In the genomic region with DNA sequence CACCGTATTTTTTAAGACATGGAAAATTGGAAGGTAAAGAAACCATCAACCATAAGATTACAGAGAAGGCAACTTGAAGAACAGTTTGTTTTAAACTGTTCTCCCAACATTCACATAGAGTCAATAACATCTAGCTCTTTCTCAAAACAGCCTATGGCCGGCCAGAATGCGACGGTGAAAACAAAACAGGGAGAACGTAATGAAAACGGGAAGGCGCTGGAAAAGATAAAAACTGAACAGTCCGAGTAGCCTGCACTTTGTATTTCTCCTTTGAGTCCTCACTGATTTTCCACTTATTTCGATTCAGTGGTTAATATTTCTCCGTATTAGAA, we compare ENCODE assay signal across 1 cellular context.
TF ChIP-seq lines count a peak whose summit lies in the region.

No MANE protein-coding gene starts in this region.

TF ChIP-seq in GM12878, 131 proteins besides CTCF, POLR2A, EP300 and RAD21 (continued from another document):
- TF ChIP-seq, protein P1, sequence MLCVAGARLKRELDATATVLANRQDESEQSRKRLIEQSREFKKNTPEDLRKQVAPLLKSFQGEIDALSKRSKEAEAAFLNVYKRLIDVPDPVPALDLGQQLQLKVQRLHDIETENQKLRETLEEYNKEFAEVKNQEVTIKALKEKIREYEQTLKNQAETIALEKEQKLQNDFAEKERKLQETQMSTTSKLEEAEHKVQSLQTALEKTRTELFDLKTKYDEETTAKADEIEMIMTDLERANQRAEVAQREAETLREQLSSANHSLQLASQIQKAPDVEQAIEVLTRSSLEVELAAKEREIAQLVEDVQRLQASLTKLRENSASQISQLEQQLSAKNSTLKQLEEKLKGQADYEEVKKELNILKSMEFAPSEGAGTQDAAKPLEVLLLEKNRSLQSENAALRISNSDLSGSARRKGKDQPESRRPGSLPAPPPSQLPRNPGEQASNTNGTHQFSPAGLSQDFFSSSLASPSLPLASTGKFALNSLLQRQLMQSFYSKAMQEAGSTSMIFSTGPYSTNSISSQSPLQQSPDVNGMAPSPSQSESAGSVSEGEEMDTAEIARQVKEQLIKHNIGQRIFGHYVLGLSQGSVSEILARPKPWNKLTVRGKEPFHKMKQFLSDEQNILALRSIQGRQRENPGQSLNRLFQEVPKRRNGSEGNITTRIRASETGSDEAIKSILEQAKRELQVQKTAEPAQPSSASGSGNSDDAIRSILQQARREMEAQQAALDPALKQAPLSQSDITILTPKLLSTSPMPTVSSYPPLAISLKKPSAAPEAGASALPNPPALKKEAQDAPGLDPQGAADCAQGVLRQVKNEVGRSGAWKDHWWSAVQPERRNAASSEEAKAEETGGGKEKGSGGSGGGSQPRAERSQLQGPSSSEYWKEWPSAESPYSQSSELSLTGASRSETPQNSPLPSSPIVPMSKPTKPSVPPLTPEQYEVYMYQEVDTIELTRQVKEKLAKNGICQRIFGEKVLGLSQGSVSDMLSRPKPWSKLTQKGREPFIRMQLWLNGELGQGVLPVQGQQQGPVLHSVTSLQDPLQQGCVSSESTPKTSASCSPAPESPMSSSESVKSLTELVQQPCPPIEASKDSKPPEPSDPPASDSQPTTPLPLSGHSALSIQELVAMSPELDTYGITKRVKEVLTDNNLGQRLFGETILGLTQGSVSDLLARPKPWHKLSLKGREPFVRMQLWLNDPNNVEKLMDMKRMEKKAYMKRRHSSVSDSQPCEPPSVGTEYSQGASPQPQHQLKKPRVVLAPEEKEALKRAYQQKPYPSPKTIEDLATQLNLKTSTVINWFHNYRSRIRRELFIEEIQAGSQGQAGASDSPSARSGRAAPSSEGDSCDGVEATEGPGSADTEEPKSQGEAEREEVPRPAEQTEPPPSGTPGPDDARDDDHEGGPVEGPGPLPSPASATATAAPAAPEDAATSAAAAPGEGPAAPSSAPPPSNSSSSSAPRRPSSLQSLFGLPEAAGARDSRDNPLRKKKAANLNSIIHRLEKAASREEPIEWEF (IDR thresholded peaks at IDR 0.05; ENCODE audit: insufficient replicate concordance, low read depth, low read length) = no peak
- TF ChIP-seq, protein P2, sequence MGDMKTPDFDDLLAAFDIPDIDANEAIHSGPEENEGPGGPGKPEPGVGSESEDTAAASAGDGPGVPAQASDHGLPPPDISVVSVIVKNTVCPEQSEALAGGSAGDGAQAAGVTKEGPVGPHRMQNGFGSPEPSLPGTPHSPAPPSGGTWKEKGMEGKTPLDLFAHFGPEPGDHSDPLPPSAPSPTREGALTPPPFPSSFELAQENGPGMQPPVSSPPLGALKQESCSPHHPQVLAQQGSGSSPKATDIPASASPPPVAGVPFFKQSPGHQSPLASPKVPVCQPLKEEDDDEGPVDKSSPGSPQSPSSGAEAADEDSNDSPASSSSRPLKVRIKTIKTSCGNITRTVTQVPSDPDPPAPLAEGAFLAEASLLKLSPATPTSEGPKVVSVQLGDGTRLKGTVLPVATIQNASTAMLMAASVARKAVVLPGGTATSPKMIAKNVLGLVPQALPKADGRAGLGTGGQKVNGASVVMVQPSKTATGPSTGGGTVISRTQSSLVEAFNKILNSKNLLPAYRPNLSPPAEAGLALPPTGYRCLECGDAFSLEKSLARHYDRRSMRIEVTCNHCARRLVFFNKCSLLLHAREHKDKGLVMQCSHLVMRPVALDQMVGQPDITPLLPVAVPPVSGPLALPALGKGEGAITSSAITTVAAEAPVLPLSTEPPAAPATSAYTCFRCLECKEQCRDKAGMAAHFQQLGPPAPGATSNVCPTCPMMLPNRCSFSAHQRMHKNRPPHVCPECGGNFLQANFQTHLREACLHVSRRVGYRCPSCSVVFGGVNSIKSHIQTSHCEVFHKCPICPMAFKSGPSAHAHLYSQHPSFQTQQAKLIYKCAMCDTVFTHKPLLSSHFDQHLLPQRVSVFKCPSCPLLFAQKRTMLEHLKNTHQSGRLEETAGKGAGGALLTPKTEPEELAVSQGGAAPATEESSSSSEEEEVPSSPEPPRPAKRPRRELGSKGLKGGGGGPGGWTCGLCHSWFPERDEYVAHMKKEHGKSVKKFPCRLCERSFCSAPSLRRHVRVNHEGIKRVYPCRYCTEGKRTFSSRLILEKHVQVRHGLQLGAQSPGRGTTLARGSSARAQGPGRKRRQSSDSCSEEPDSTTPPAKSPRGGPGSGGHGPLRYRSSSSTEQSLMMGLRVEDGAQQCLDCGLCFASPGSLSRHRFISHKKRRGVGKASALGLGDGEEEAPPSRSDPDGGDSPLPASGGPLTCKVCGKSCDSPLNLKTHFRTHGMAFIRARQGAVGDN (IDR thresholded peaks at IDR 0.05) = no peak
- no peak for TF ChIP-seq SIN3A (IDR thresholded peaks at IDR 0.05; ENCODE audit: low read depth, low read length)
- TF ChIP-seq ATF7 (IDR thresholded peaks at IDR 0.05; ENCODE audit: low read depth) = no peak
- TF ChIP-seq, protein P3, sequence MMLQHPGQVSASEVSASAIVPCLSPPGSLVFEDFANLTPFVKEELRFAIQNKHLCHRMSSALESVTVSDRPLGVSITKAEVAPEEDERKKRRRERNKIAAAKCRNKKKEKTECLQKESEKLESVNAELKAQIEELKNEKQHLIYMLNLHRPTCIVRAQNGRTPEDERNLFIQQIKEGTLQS (IDR thresholded peaks at IDR 0.05; ENCODE audit: borderline replicate concordance, extremely low read depth, low read depth, low read length) = no peak
- TF ChIP-seq SMARCA5 (IDR thresholded peaks at IDR 0.05) = no peak
- no peak for TF ChIP-seq MTA2 (IDR thresholded peaks at IDR 0.05; ENCODE audit: low read depth)
TF ChIP-seq in GM12878: peak in this region for 0.
